Comparison of ENCODE assay signal across 19 cellular contexts in genomic region chr1:32744063-32744410, GRCh38. TPM values are rescaled to one million over a fixed set of nuclear protein-coding genes. Genes with fewer than 3 reads are reported as not detected.
DNase-seq lines count a peak whose midpoint lies in the region; ATAC-seq, FAIRE-seq and TF ChIP-seq lines count a peak whose summit lies in the region.
"Had no signal": no experiment of that assay in that cellular context is flagged by ENCODE, and none has a peak within 500 bp of the region (broad histone marks: within the 10 kb centered on the region; RNA-seq: fewer than 3 reads in every experiment).

No MANE protein-coding gene starts in this region.

- ATAC-seq in gastroesophageal sphincter (no peak), HG02759 (IDR thresholded peaks at IDR 0.05; ENCODE audit: unreplicated experiment) (no peak), GM18517 (IDR thresholded peaks at IDR 0.05; ENCODE audit: unreplicated experiment) (no peak)
- ATAC-seq: stimulated activated naive B cell treated with anti-CD40 and anti-IgM and Interleukin-4, amounts not matched to agents 10 μg/mL and 1 μg/mL and 100 μg/mL, for 72 hours had no signal

- H3K79me2 ChIP-seq in astrocyte (ENCODE audit: insufficient read depth, low read length), result peaks cover 4% of the 10 kb centered on the region

- CTCF ChIA-PET in Calu3 (lab: Charles Lee), result interaction anchor here (0.9 kb wide), 1 partner anchor 17 kb away, joined by 4 read pairs; no protein-coding TSS in a partner anchor

- H3K9me3 Mint-ChIP-seq in Calu3 (ENCODE audit: low read depth, unreplicated experiment), result no peaks in the 10 kb centered on the region
- no peaks in the 10 kb centered on the region for H3K9me3 Mint-ChIP-seq in astrocyte (ENCODE audit: unreplicated experiment)
- H3K9me3 Mint-ChIP-seq in osteocyte (ENCODE audit: unreplicated experiment), result no peaks in the 10 kb centered on the region
- H3K9me3 Mint-ChIP-seq: activated CD4-positive, alpha-beta memory T cell treated with anti-CD3 and anti-CD28 coated beads for 36 hours; activated naive CD4-positive, alpha-beta T cell treated with anti-CD3 and anti-CD28 coated beads for 36 hours; CD4-positive, alpha-beta T cell; neural crest cell; stimulated activated naive B cell treated with anti-CD40 and anti-IgM and Interleukin-4, amounts not matched to agents 10 μg/mL and 1 μg/mL and 100 μg/mL, for 72 hours had no signal

- H3K4me2 ChIP-seq in astrocyte (ENCODE audit: low read length), result no peak overlapping the region

- H3K9me3 ChIP-seq in astrocyte (ENCODE audit: insufficient read depth, low read depth, low read length) (no peaks in the 10 kb centered on the region), gastroesophageal sphincter (no peaks in the 10 kb centered on the region)

- H2AFZ ChIP-seq in astrocyte (ENCODE audit: low read depth, low read length), result no peak overlapping the region

- no peak for TF ChIP-seq POLR2A in gastroesophageal sphincter (IDR thresholded peaks at IDR 0.05)

- H3K27ac Mint-ChIP-seq in Calu3 (ENCODE audit: unreplicated experiment) (peak overlapping the region; percentile 82), astrocyte (ENCODE audit: unreplicated experiment) (no peak overlapping the region), osteocyte (ENCODE audit: unreplicated experiment) (peak overlapping the region; percentile 9)
- H3K27ac Mint-ChIP-seq: activated CD4-positive, alpha-beta memory T cell treated with anti-CD3 and anti-CD28 coated beads for 36 hours; activated naive CD4-positive, alpha-beta T cell treated with anti-CD3 and anti-CD28 coated beads for 36 hours; CD4-positive, alpha-beta T cell; stimulated activated naive B cell treated with anti-CD40 and anti-IgM and Interleukin-4, amounts not matched to agents 10 μg/mL and 1 μg/mL and 100 μg/mL, for 72 hours had no signal

- H3K27ac ChIP-seq in astrocyte (ENCODE audit: low read depth, low read length), result no peak overlapping the region
- peak overlapping the region in 3 of 4 donors; percentile 91 to 95 (median 94) for H3K27ac ChIP-seq in gastroesophageal sphincter

- H3K27me3 Mint-ChIP-seq in Calu3 (ENCODE audit: unreplicated experiment) (no peaks in the 10 kb centered on the region), astrocyte (ENCODE audit: low read depth, unreplicated experiment) (no peaks in the 10 kb centered on the region), osteocyte (ENCODE audit: unreplicated experiment) (no peaks in the 10 kb centered on the region)

- H3K4me3 ChIP-seq in astrocyte (ENCODE audit: insufficient read depth, low read depth, low read length), result no peak overlapping the region
- H3K4me3 ChIP-seq in gastroesophageal sphincter, result no peak overlapping the region
- H3K4me3 ChIP-seq: lung had no signal

- 0 to 40% methylated on average over 1 of the region's 1 CpG for WGBS in gastroesophageal sphincter (ENCODE audit: low coverage in 1 of 2), 2 donors

- DNase-seq in Calu3 (no peak), astrocyte (ENCODE audit: low read depth) (no peak), osteocyte (ENCODE audit: extremely low spot score, unreplicated experiment) (no peak), GM20000 (ENCODE audit: low spot score) (no peak)
- DNase-seq in activated T-cell treated with anti-CD3 and anti-CD28 coated beads, Interleukin-2, amount 50 U/mL, for 48 hours, result no peak
- DNase-seq: activated CD4-positive, alpha-beta memory T cell treated with anti-CD3 and anti-CD28 coated beads for 36 hours; activated naive CD4-positive, alpha-beta T cell treated with anti-CD3 and anti-CD28 coated beads for 36 hours; activated T-cell treated with anti-CD3 and anti-CD28 coated beads, Interleukin-2, amount 50 U/mL, for 1 hour; CD4-positive, alpha-beta T cell; DMS79; NCI-H146; NCI-H446; stimulated activated naive B cell treated with anti-CD40 and anti-IgM and Interleukin-4, amounts not matched to agents 10 μg/mL and 1 μg/mL and 100 μg/mL, for 72 hours had no signal

- H4K20me1 ChIP-seq in astrocyte (ENCODE audit: insufficient read depth, low read length), result peaks cover 29% of the 10 kb centered on the region

- H3K4me1 ChIP-seq in astrocyte (ENCODE audit: insufficient read depth, low read length), result peaks cover 22% of the 10 kb centered on the region
- H3K4me1 ChIP-seq in gastroesophageal sphincter, result peaks cover 0 to 36% (median 18%) of the 10 kb centered on the region in 3 donors

- H3K27me3 ChIP-seq in astrocyte (ENCODE audit: insufficient read depth, low read length), result no peaks in the 10 kb centered on the region
- H3K27me3 ChIP-seq in gastroesophageal sphincter, result no peaks in the 10 kb centered on the region

- H3K4me1 Mint-ChIP-seq in Calu3 (ENCODE audit: low read depth, unreplicated experiment), result peaks cover 37% of the 10 kb centered on the region
- peaks cover 6% of the 10 kb centered on the region for H3K4me1 Mint-ChIP-seq in astrocyte (ENCODE audit: low read depth, unreplicated experiment)
- H3K4me1 Mint-ChIP-seq in osteocyte (ENCODE audit: unreplicated experiment), result peaks cover 19% of the 10 kb centered on the region

- H3K9ac ChIP-seq in astrocyte (ENCODE audit: low read length), result no peak overlapping the region

- H3K4me3 Mint-ChIP-seq in Calu3 (ENCODE audit: low read depth, unreplicated experiment) (peak overlapping the region; percentile 77), astrocyte (ENCODE audit: unreplicated experiment) (peak overlapping the region; percentile 41), osteocyte (ENCODE audit: unreplicated experiment) (peak overlapping the region; percentile 14)
- H3K4me3 Mint-ChIP-seq: activated CD4-positive, alpha-beta memory T cell treated with anti-CD3 and anti-CD28 coated beads for 36 hours; activated naive CD4-positive, alpha-beta T cell treated with anti-CD3 and anti-CD28 coated beads for 36 hours; CD4-positive, alpha-beta T cell; stimulated activated naive B cell treated with anti-CD40 and anti-IgM and Interleukin-4, amounts not matched to agents 10 μg/mL and 1 μg/mL and 100 μg/mL, for 72 hours had no signal

- no TSS peak for BruUV-seq in Calu3 (replicated peaks; lab: Mats Ljungman, UMichigan)

- peaks cover 43% of the 10 kb centered on the region for H3K36me3 Mint-ChIP-seq in Calu3 (ENCODE audit: insufficient read depth, unreplicated experiment)
- peaks cover 7% of the 10 kb centered on the region for H3K36me3 Mint-ChIP-seq in astrocyte (ENCODE audit: low read depth, unreplicated experiment)
- peaks cover 2% of the 10 kb centered on the region for H3K36me3 Mint-ChIP-seq in osteocyte (ENCODE audit: unreplicated experiment)
- H3K36me3 Mint-ChIP-seq: activated CD4-positive, alpha-beta memory T cell treated with anti-CD3 and anti-CD28 coated beads for 36 hours; stimulated activated naive B cell treated with anti-CD40 and anti-IgM and Interleukin-4, amounts not matched to agents 10 μg/mL and 1 μg/mL and 100 μg/mL, for 72 hours had no signal

- intact Hi-C loops in Calu3 (cut with micrococcal nuclease; ENCODE audit: unreplicated experiment), result no loop called here

- TF ChIP-seq EP300 in gastroesophageal sphincter (IDR thresholded peaks at IDR 0.05), result no peak

- no peak for TF ChIP-seq CTCF in Calu3 (IDR thresholded peaks at IDR 0.05; ENCODE audit: unreplicated experiment)
- no peak for TF ChIP-seq CTCF in astrocyte (IDR thresholded peaks at IDR 0.05; ENCODE audit: insufficient read depth, low read depth, low read length)
- TF ChIP-seq CTCF in gastroesophageal sphincter (IDR thresholded peaks at IDR 0.05), result no peak
- no peak for TF ChIP-seq CTCF in osteocyte (IDR thresholded peaks at IDR 0.05)
- no peak for TF ChIP-seq CTCF in GM20000 (IDR thresholded peaks at IDR 0.05; ENCODE audit: extremely low read depth, missing control alignments)

- H3K36me3 ChIP-seq in astrocyte (ENCODE audit: insufficient read depth, low read length) (no peaks in the 10 kb centered on the region), gastroesophageal sphincter (no peaks in the 10 kb centered on the region)

- FAIRE-seq in astrocyte (lab: Jason Lieb, UNC), result no peak
- FAIRE-seq: colon had no signal

RNA-seq across cellular contexts. Expression of gene SYNC, which starts 41.5 kb away (rescaled TPM):
- total RNA-seq in Calu3 (2022), result 0.19 and 0.51 TPM in 2 replicates
- total RNA-seq in astrocyte, result 20.6 and 23.7 TPM in 2 replicates
- 100 to 1,000 TPM; 132 to 265 (median 167) TPM for total RNA-seq in gastroesophageal sphincter
- 23.0 and 24.6 TPM in 2 replicates for total RNA-seq in osteocyte
- total RNA-seq: activated CD4-positive, alpha-beta memory T cell treated with anti-CD3 and anti-CD28 coated beads for 36 hours; activated naive CD4-positive, alpha-beta T cell treated with anti-CD3 and anti-CD28 coated beads for 36 hours; CD4-positive, alpha-beta T cell had no signal

Comparison
In these comparisons a context has a peak if more than half of its experiments do, and no peak if none do; other contexts are left out.
1. H3K4me3 Mint-ChIP-seq: peak in every context shown above with its lines; median percentile 77 in Calu3; 41 in astrocyte; 14 in osteocyte.
2. RNA of gene SYNC, which starts 41.5 kb away (total RNA-seq): 132 to 265 TPM in gastroesophageal sphincter, 23.0 to 24.6 TPM in osteocyte and 20.6 to 23.7 TPM in astrocyte; 0.19 to 0.51 TPM in Calu3; every median in the first group is over 10 times any median in the second.